ENCODE assay signal across 1 cellular context in genomic region chr6:106084106-106084963, GRCh38.
TF ChIP-seq lines count a peak whose summit lies in the region.

No MANE protein-coding gene starts in this region.

TF ChIP-seq in GM12878, 131 proteins besides CTCF, POLR2A, EP300 and RAD21 (continued from another document and continues in another):
- TF ChIP-seq ZBTB33 (IDR thresholded peaks at IDR 0.05) (no peak), MEF2B (IDR thresholded peaks at IDR 0.05; ENCODE audit: partially characterized antibody, poor library complexity, severe bottlenecking) (peak; percentile 45), MXI1 (IDR thresholded peaks at IDR 0.05; ENCODE audit: low read depth, low read length) (peak; percentile 50; the same call in 1 of the 2 replicates), RAD51 (IDR thresholded peaks at IDR 0.05) (no peak), GABPA (IDR thresholded peaks at IDR 0.05; ENCODE audit: low read depth) (no peak), MLLT1 (IDR thresholded peaks at IDR 0.05) (0 out of 2 replicates have a peak, but pooled peaks have one; percentile 25), IKZF1 (conservative IDR thresholded peaks at IDR 0.05) (peak; percentile 76), TCF12 (IDR thresholded peaks at IDR 0.05; ENCODE audit: low read depth, low read length) (peak; percentile 82; the same call in 1 of the 2 replicates), ZNF217 (IDR thresholded peaks at IDR 0.05) (peak; percentile 75; the same call in 1 of the 2 replicates), ATF3 (IDR thresholded peaks at IDR 0.05; ENCODE audit: borderline replicate concordance, extremely low read depth, low read depth, low read length) (no peak), STAT3 (IDR thresholded peaks at IDR 0.05; ENCODE audit: low read depth, low read length) (no peak), ESRRA (IDR thresholded peaks at IDR 0.05; ENCODE audit: low read length) (no peak), SIX5 (IDR thresholded peaks at IDR 0.05; ENCODE audit: low read depth, low read length, severe bottlenecking) (no peak), ZBTB11 (CRISPR knock-in tag; IDR thresholded peaks at IDR 0.05) (no peak), BCL11A (IDR thresholded peaks at IDR 0.05; ENCODE audit: low read depth, low read length) (peak; percentile 71; the same call in 1 of the 2 replicates), NFXL1 (IDR thresholded peaks at IDR 0.05; ENCODE audit: borderline replicate concordance) (no peak), NRF1 (conservative IDR thresholded peaks at IDR 0.05; ENCODE audit: low read depth, low read length) (no peak), GATAD2B (conservative IDR thresholded peaks at IDR 0.05; ENCODE audit: low read depth) (no peak; the same call in 1 of the 2 replicates), IKZF2 (IDR thresholded peaks at IDR 0.05) (peak; percentile 71 to 73), CBFB (IDR thresholded peaks at IDR 0.05; ENCODE audit: low read depth) (no peak), CHD2 (IDR thresholded peaks at IDR 0.05; ENCODE audit: borderline replicate concordance, low read depth, low read length) (peak; percentile 76; the same call in 1 of the 2 replicates), CBX3 (IDR thresholded peaks at IDR 0.05; ENCODE audit: borderline replicate concordance, low read depth) (no peak), SMC3 (IDR thresholded peaks at IDR 0.05; ENCODE audit: borderline replicate concordance, low read length) (peak; percentile 4; the same call in 1 of the 2 replicates), BACH1 (IDR thresholded peaks at IDR 0.05; ENCODE audit: borderline replicate concordance) (peak; percentile 99), MYB (IDR thresholded peaks at IDR 0.05; ENCODE audit: borderline replicate concordance, low read depth, low read length) (no peak), ZBED1 (IDR thresholded peaks at IDR 0.05; ENCODE audit: borderline replicate concordance) (peak; percentile 49; the same call in 1 of the 2 replicates), IRF5 (IDR thresholded peaks at IDR 0.05; ENCODE audit: borderline replicate concordance) (no peak), ZZZ3 (IDR thresholded peaks at IDR 0.05; ENCODE audit: control insufficient read depth, insufficient read length, low read depth) (no peak), YY1 (IDR thresholded peaks at IDR 0.05; ENCODE audit: low read depth, low read length) (peak; percentile 27; the same call in 1 of the 2 replicates), E2F4 (IDR thresholded peaks at IDR 0.05; ENCODE audit: low read depth, low read length) (no peak), SMAD1 (IDR thresholded peaks at IDR 0.05; ENCODE audit: low read depth, partially characterized antibody) (no peak), ZSCAN29 (IDR thresholded peaks at IDR 0.05) (0 out of 2 replicates have a peak, but pooled peaks have one; percentile 52), RCOR1 (conservative IDR thresholded peaks at IDR 0.05; ENCODE audit: low read depth, low read length) (no peak), BCLAF1 (IDR thresholded peaks at IDR 0.05) (no peak), KAT2A (conservative IDR thresholded peaks at IDR 0.05; ENCODE audit: control insufficient read depth, low read depth, low read length) (no peak), SMARCA5 (IDR thresholded peaks at IDR 0.05) (peak; percentile 52; the same call in 1 of the 2 replicates), FOXM1 (IDR thresholded peaks at IDR 0.05; ENCODE audit: low read depth, low read length) (0 out of 2 replicates have a peak, but pooled peaks have one; percentile 14), ETV6 (conservative IDR thresholded peaks at IDR 0.05 in 1 of 2, IDR thresholded peaks at IDR 0.05 in 1 of 2; ENCODE audit: borderline replicate concordance in 1 of 2, low read depth in 1 of 2) (peak in 1 of 2 experiments; percentile 21; a peak in 1 of 4 replicates), JUND (IDR thresholded peaks at IDR 0.05; ENCODE audit: low read depth, low read length) (peak; percentile 34; the same call in 1 of the 2 replicates), RUNX3 (IDR thresholded peaks at IDR 0.05; ENCODE audit: low read length) (peak; percentile 67; the same call in 1 of the 2 replicates), RB1 (IDR thresholded peaks at IDR 0.05; ENCODE audit: borderline replicate concordance) (no peak), TCF3 (IDR thresholded peaks at IDR 0.05; ENCODE audit: borderline replicate concordance, insufficient read depth, low read depth, low read length) (peak; percentile 75; the same call in 1 of the 2 replicates), CBX5 (IDR thresholded peaks at IDR 0.05; ENCODE audit: low read depth) (peak; percentile 71), PAX8 (IDR thresholded peaks at IDR 0.05) (no peak), ZNF592 (IDR thresholded peaks at IDR 0.05) (no peak), NFYA (IDR thresholded peaks at IDR 0.05; ENCODE audit: borderline replicate concordance, low read depth, low read length) (no peak), RFX5 (IDR thresholded peaks at IDR 0.05; ENCODE audit: low read depth, low read length) (no peak), RELA (IDR thresholded peaks at IDR 0.05; ENCODE audit: borderline replicate concordance, partially characterized antibody) (no peak), NFIC (IDR thresholded peaks at IDR 0.05; ENCODE audit: low read depth, low read length) (peak; percentile 50; the same call in 1 of the 2 replicates), POU2F2 (IDR thresholded peaks at IDR 0.05; ENCODE audit: borderline replicate concordance, low read depth, low read length) (peak; percentile 21; the same call in 1 of the 3 replicates), TBL1XR1 (IDR thresholded peaks at IDR 0.05; ENCODE audit: low read depth, low read length) (no peak; the same call in 1 of the 2 replicates)
